In the genomic region with DNA sequence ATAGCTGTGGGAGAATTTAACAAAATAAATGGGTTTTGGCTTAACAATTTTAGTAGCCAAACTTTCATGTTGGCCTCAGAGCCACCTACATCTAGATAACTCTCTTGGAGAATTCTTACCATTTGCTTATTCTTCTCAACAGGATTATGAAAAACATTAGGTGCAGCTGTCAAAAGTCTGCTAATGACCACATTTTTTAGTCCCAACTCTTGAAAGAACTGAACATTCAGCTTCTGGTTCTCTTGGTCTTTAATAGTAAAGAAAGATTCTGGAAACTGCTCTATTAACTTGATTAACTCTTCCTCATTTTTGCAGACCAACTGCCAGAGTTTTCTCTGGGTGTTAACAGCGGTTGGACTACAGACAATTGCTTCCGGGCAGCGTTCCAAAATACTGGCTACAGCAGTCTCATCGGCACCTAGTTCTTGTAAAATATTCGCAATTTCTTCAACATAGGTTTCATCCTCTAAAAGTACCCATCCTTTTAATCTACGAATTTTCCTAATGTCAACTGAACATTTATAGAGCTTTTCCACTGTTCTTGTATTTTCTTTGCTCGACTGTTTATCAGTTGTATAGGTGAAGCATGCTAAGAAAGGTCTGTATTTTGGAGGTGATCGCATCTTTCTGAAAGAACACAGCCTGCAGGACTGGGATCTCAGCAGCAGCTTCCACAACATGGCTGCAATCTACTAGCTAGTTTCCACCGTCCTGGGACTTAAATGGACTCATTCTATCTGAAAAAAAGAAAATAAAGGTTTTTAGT, we compare ENCODE assay signal across 9 cellular contexts. TPM values are rescaled to one million over a fixed set of nuclear protein-coding genes. Genes with fewer than 3 reads are reported as not detected.
A peak's percentile ranks its signal among the peaks of the same experiment; 100 is the strongest.
DNase-seq lines count a peak whose midpoint lies in the region; ATAC-seq and TF ChIP-seq lines count a peak whose summit lies in the region.
"Had no signal": no experiment of that assay in that cellular context is flagged by ENCODE, and none has a peak within 500 bp of the region (broad histone marks: within the 10 kb centered on the region; RNA-seq: fewer than 3 reads in every experiment).

No MANE protein-coding gene starts in this region.

- H3K27me3 Mint-ChIP-seq in CD4-positive, alpha-beta T cell = no peaks in the 10 kb centered on the region
- H3K27me3 Mint-ChIP-seq in T-cell (no peaks in the 10 kb centered on the region), glutamatergic neuron (ENCODE audit: unreplicated experiment) (no peaks in the 10 kb centered on the region)

- CTCF ChIA-PET in CD4-positive, alpha-beta T cell (lab: Charles Lee) = interaction anchor here (1.1 to 1.9 kb wide), 3 partner anchors 9 to 16 kb away, joined by 3 to 4 read pairs (median 3); partner anchors contain the start of gene MTERF2
- CTCF ChIA-PET in T-cell (lab: Charles Lee) = interaction anchor here in 1 of 2 donors (0.6 to 0.7 kb wide), 2 partner anchors 383 to 1572 kb away, joined by 4 read pairs; no protein-coding TSS in a partner anchor

- DNase-seq in CD4-positive, alpha-beta T cell = no peak
- peak; percentile 49 for DNase-seq in NCI-H2107 treated with DMSO at 0.1 percent for 48 hours (lab: John Stamatoyannopoulos, UW; ENCODE audit: unreplicated experiment)
- peak; percentile 67 for DNase-seq in cerebellar cortex (ENCODE audit: low spot score)
- peak; percentile 44 for DNase-seq in middle frontal gyrus (ENCODE audit: extremely low spot score, low spot score)
- no peak for DNase-seq in T-cell
- no peak for DNase-seq in glutamatergic neuron
- DNase-seq: activated T-cell treated with anti-CD3 and anti-CD28 coated beads, Interleukin-2, amount 50 U/mL, for 48 hours had no signal

- no peaks in the 10 kb centered on the region for H3K27me3 ChIP-seq in CD4-positive, alpha-beta T cell (ENCODE audit: control insufficient read depth, insufficient read depth, low read length)

- H3K4me3 Mint-ChIP-seq in CD4-positive, alpha-beta T cell = no peak overlapping the region
- no peak overlapping the region for H3K4me3 Mint-ChIP-seq in T-cell
- no peak overlapping the region for H3K4me3 Mint-ChIP-seq in glutamatergic neuron (ENCODE audit: unreplicated experiment)

- peaks cover 11% of the 10 kb centered on the region for H3K4me1 Mint-ChIP-seq in CD4-positive, alpha-beta T cell (ENCODE audit: low read depth)
- H3K4me1 Mint-ChIP-seq in T-cell (peaks cover 4 to 14% (median 4%) of the 10 kb centered on the region in 3 donors), glutamatergic neuron (ENCODE audit: low read depth, unreplicated experiment) (no peaks in the 10 kb centered on the region)

- H3K9me3 ChIP-seq in CD4-positive, alpha-beta T cell (ENCODE audit: control insufficient read depth, low read length) = no peaks in the 10 kb centered on the region

- POLR2A ChIA-PET in CD4-positive, alpha-beta T cell (lab: Charles Lee) = interaction anchor here (0.6 to 1.0 kb wide), 4 partner anchors 9 to 99 kb away, joined by 3 to 4 read pairs (median 4); partner anchors contain the start of gene TMEM263
- POLR2A ChIA-PET in T-cell (lab: Charles Lee) = interaction anchor here in 1 of 2 donors (0.7 kb wide), 1 partner anchor 30 kb away, joined by 5 read pairs; no protein-coding TSS in a partner anchor

- H3K27ac ChIP-seq in CD4-positive, alpha-beta T cell (ENCODE audit: low read depth, low read length) = no peak overlapping the region

- H3K9me3 Mint-ChIP-seq in CD4-positive, alpha-beta T cell = no peaks in the 10 kb centered on the region
- H3K9me3 Mint-ChIP-seq in T-cell (no peaks in the 10 kb centered on the region), glutamatergic neuron (ENCODE audit: unreplicated experiment) (no peaks in the 10 kb centered on the region)

- peak overlapping the region; percentile 62 for H3K27ac Mint-ChIP-seq in CD4-positive, alpha-beta T cell
- H3K27ac Mint-ChIP-seq in T-cell (peak overlapping the region in 1 of 2 donors; percentile 1), glutamatergic neuron (ENCODE audit: unreplicated experiment) (no peak overlapping the region)

- no peak for ATAC-seq in CD4-positive, alpha-beta T cell (ENCODE audit: poor library complexity)
- no peak for ATAC-seq in HG03342 (IDR thresholded peaks at IDR 0.05; ENCODE audit: unreplicated experiment)
- no peak for ATAC-seq in T-cell (replicated peaks in 1 of 4)
- ATAC-seq in HG02938 (IDR thresholded peaks at IDR 0.05; ENCODE audit: unreplicated experiment) = no peak

- H3K36me3 Mint-ChIP-seq in CD4-positive, alpha-beta T cell (ENCODE audit: low read depth) = peaks cover 32% of the 10 kb centered on the region
- H3K36me3 Mint-ChIP-seq in T-cell (peaks cover 22% of the 10 kb centered on the region), glutamatergic neuron (ENCODE audit: unreplicated experiment) (no peaks in the 10 kb centered on the region)

- no peak for TF ChIP-seq CTCF in CD4-positive, alpha-beta T cell (IDR thresholded peaks at IDR 0.05)
- no peak for TF ChIP-seq CTCF in glutamatergic neuron (IDR thresholded peaks at IDR 0.05; ENCODE audit: partially characterized antibody, unreplicated experiment)

- intact Hi-C loops in CD4-positive, alpha-beta T cell (cut with DNase I, micrococcal nuclease) = no loop called here

RNA-seq across cellular contexts. Expression of gene MTERF2, which starts 8.7 kb away (rescaled TPM):
- total RNA-seq in CD4-positive, alpha-beta T cell = 1 to 10 TPM; 6.1 to 7.6 TPM
- 10 to 100 TPM in 2 of 5 donors, 1 to 10 TPM in 3; 7.4 to 11.5 (median 8.8) TPM for total RNA-seq in T-cell
- total RNA-seq in glutamatergic neuron (ENCODE audit: unreplicated experiment) = 13.2 TPM

RNA-seq across cellular contexts. Expression of gene TMEM263, which starts 22.5 kb away (rescaled TPM):
- total RNA-seq in CD4-positive, alpha-beta T cell = 10 to 100 TPM; 33.2 to 33.4 TPM
- 10 to 100 TPM; 29.8 to 36.5 (median 31.2) TPM for total RNA-seq in T-cell
- 4.6 TPM for total RNA-seq in glutamatergic neuron (ENCODE audit: unreplicated experiment)

Comparison
In these comparisons a context has a peak if more than half of its experiments do, and no peak if none do; other contexts are left out.
1. DNase-seq: peak in NCI-H2107 treated with DMSO at 0.1 percent for 48 hours (single experiment), cerebellar cortex (single experiment) and middle frontal gyrus (single experiment); none in CD4-positive, alpha-beta T cell (0 of 10), T-cell (0 of 34) and glutamatergic neuron (single experiment).